ENCODE assay signal across 28 cellular contexts in genomic region chr7:152871678-152872060, GRCh38.
"Had no signal": no experiment of that assay in that cellular context is flagged by ENCODE, and none has a peak within 500 bp of the region (broad histone marks: within the 10 kb centered on the region; RNA-seq: fewer than 3 reads in every experiment).

No MANE protein-coding gene starts in this region.

- H3K4me1 ChIP-seq: colonic mucosa, esophagus squamous epithelium, heart right ventricle, lower lobe of right lung, parathyroid adenoma, tibial artery had no signal

- H3K79me2 ChIP-seq: parathyroid adenoma had no signal

- H3K9me3 Mint-ChIP-seq: dendritic cell treated with granulocyte-macrophage colony-stimulating factor and Interleukin-4, amounts not matched to agents 40 ng/mL and 50 ng/mL, for 4 days had no signal

- H3K27me3 Mint-ChIP-seq: dendritic cell treated with granulocyte-macrophage colony-stimulating factor and Interleukin-4, amounts not matched to agents 40 ng/mL and 50 ng/mL, for 4 days; naive thymus-derived CD8-positive, alpha-beta T cell; progenitor cell of endocrine pancreas; type B pancreatic cell had no signal

- H3K36me3 Mint-ChIP-seq: type B pancreatic cell had no signal

- H3K4me2 ChIP-seq: smooth muscle cell had no signal

- H3K4me1 Mint-ChIP-seq: nephron progenitor cell had no signal

- H3K36me3 ChIP-seq: colonic mucosa, esophagus squamous epithelium, lower lobe of right lung, neutrophil, tibial artery had no signal

- H3K27me3 ChIP-seq: colonic mucosa, esophagus squamous epithelium, heart right ventricle, neutrophil, testis, tibial artery had no signal

- H3K9me3 ChIP-seq: colonic mucosa, esophagus squamous epithelium, lower lobe of right lung, neutrophil, testis, tibial artery had no signal

- ATAC-seq: left colon; left ventricle myocardium superior; lower lobe of right lung; naive thymus-derived CD8-positive, alpha-beta T cell; sciatic nerve had no signal

- H2AFZ ChIP-seq: parathyroid adenoma had no signal

- DNase-seq: colonic mucosa; effector memory CD4-positive, alpha-beta T cell; esophagus squamous epithelium; foreskin melanocyte; glutamatergic neuron; heart right ventricle; hippocampal formation; kidney glomerular epithelial cell; left colon; left ventricle myocardium superior; lower lobe of right lung; naive thymus-derived CD8-positive, alpha-beta T cell; nephron progenitor cell; stimulated activated CD4-positive, alpha-beta T cell treated with anti-CD3 and anti-CD28 coated beads, Interleukin-12 subunit alpha, Interleukin-12 subunit beta, amount 100 ng/mL, for 4 hours; stimulated activated CD4-positive, alpha-beta T cell treated with anti-CD3 and anti-CD28 coated beads, Interleukin-1b, Interleukin-23, amount 100 ng/mL, for 48 hours; stimulated activated CD4-positive, alpha-beta T cell treated with anti-CD3 and anti-CD28 coated beads, Interleukin-4, amount 100 ng/mL, for 1 hour; stimulated activated CD8-positive, alpha-beta memory T cell treated with anti-CD3 and anti-CD28 coated beads, Interleukin-4, amount 100 ng/mL, for 48 hours; stimulated activated naive CD4-positive, alpha-beta T cell; substantia nigra; testis had no signal

- H3K4me3 ChIP-seq: colonic mucosa, esophagus squamous epithelium, heart right ventricle, lower lobe of right lung, smooth muscle cell, testis, tibial artery had no signal

- H3K27ac ChIP-seq: colonic mucosa, esophagus squamous epithelium, heart right ventricle, lower lobe of right lung, neutrophil, parathyroid adenoma, testis, tibial artery had no signal

- H3K27ac Mint-ChIP-seq: dendritic cell treated with granulocyte-macrophage colony-stimulating factor and Interleukin-4, amounts not matched to agents 40 ng/mL and 50 ng/mL, for 4 days; naive thymus-derived CD8-positive, alpha-beta T cell; progenitor cell of endocrine pancreas; type B pancreatic cell had no signal

- H3K4me3 Mint-ChIP-seq: dendritic cell treated with granulocyte-macrophage colony-stimulating factor and Interleukin-4, amounts not matched to agents 40 ng/mL and 50 ng/mL, for 4 days; naive thymus-derived CD8-positive, alpha-beta T cell; nephron progenitor cell; type B pancreatic cell had no signal
